14 cellular contexts compared by ENCODE assay signal in the genomic region with DNA sequence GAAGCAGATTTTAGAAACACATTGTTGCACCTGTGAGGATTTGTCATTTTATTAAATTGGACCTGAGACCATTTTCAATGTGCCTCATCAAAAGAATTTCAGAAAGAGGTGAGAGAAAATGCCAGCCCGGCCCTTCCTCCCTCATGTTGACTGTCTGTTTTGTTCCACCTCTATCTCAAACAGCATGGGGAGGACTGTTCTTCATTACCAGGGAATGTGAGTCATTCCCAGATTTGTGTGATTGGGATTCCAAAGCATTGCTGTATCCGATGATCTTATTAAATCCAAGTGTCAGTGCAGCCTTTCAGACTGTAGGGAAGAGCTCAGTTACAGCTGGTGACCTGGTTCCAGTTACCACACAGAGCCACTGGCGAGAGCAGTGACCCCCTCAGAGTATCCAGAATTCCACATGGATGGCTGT. TPM values are rescaled to one million over a fixed set of nuclear protein-coding genes. Genes with fewer than 3 reads are reported as not detected.
DNase-seq lines count a peak whose midpoint lies in the region; ATAC-seq, FAIRE-seq and TF ChIP-seq lines count a peak whose summit lies in the region.
"Had no signal": no experiment of that assay in that cellular context is flagged by ENCODE, and none has a peak within 500 bp of the region (broad histone marks: within the 10 kb centered on the region; RNA-seq: fewer than 3 reads in every experiment).

No MANE protein-coding gene starts in this region.

- no peak overlapping the region for H3K4me3 ChIP-seq in liver (ENCODE audit: low read depth in 1 of 3, low read length in 3 of 3)
- H3K4me3 ChIP-seq in HepG2 (replicated peaks in 1 of 3; ENCODE audit: insufficient read depth in 1 of 3, low read depth in 2 of 3, low read length in 3 of 3): no peak overlapping the region
- no peak overlapping the region for H3K4me3 ChIP-seq in fibroblast of mammary gland (ENCODE audit: control insufficient read depth, low read depth, low read length)
- H3K4me3 ChIP-seq: A549, body of pancreas, Peyer's patch had no signal

- H3K9ac ChIP-seq in liver (ENCODE audit: low read depth in 1 of 2, low read length in 2 of 2) (no peak overlapping the region), HepG2 (ENCODE audit: insufficient read depth, low read depth, low read length) (no peak overlapping the region)

- H3K9me3 Mint-ChIP-seq in nephron: no peaks in the 10 kb centered on the region

- BruUV-seq in HepG2 (replicated peaks; lab: Mats Ljungman, UMichigan): no TSS peak

- no peak overlapping the region for H3K4me2 ChIP-seq in HepG2 (ENCODE audit: low read depth, low read length)
- H3K4me2 ChIP-seq: A549 had no signal

- peak overlapping the region in 2 of 3 experiments; percentile 27 to 58 for H3K4me3 Mint-ChIP-seq in nephron

- H3K36me3 Mint-ChIP-seq in nephron (ENCODE audit: low read depth): peaks cover 19% of the 10 kb centered on the region

- POLR2A ChIA-PET in HepG2 (lab: Yijun Ruan, JAX): no interaction called here

- CTCF ChIA-PET in HepG2 (lab: Yijun Ruan, JAX; ENCODE audit: low intra/inter-chr PET ratio, low total read pairs): no interaction called here

- H3K4me1 Mint-ChIP-seq in nephron: peaks cover 77% of the 10 kb centered on the region

- H3K79me2 ChIP-seq in HepG2 (ENCODE audit: insufficient read depth, low read length): no peaks in the 10 kb centered on the region

- no peak for TF ChIP-seq RAD21 in liver (IDR thresholded peaks at IDR 0.05)
- no peak for TF ChIP-seq RAD21 in HepG2 (CRISPR knock-in tag; IDR thresholded peaks at IDR 0.05)

- TF ChIP-seq CTCF in liver (IDR thresholded peaks at IDR 0.05; ENCODE audit: low read depth, low read length, missing input control) (no peak), HepG2 (CRISPR knock-in tag; IDR thresholded peaks at IDR 0.05) (no peak), fibroblast of mammary gland (conservative IDR thresholded peaks at IDR 0.05; ENCODE audit: control insufficient read depth, insufficient read depth, low read depth, low read length) (no peak), nephron (IDR thresholded peaks at IDR 0.05; ENCODE audit: unreplicated experiment in 3 of 3) (no peak), foreskin keratinocyte (conservative IDR thresholded peaks at IDR 0.05) (no peak)

- H4K20me1 ChIP-seq in HepG2 (ENCODE audit: insufficient read depth, low read length): peaks cover 7% of the 10 kb centered on the region; the same call in 1 of the 2 replicates

- H3K27me3 ChIP-seq in liver (ENCODE audit: control insufficient read depth in 4 of 4, insufficient read depth in 4 of 4, low read length in 3 of 4) (no peaks in the 10 kb centered on the region), HepG2 (ENCODE audit: control insufficient read depth in 1 of 2, insufficient read depth in 2 of 2, low read length in 2 of 2) (no peaks in the 10 kb centered on the region), foreskin keratinocyte (no peaks in the 10 kb centered on the region)
- H3K27me3 ChIP-seq: body of pancreas, Peyer's patch had no signal

- ATAC-seq in HepG2: no peak
- ATAC-seq in GM21825 (IDR thresholded peaks at IDR 0.05; ENCODE audit: unreplicated experiment): no peak
- no peak for ATAC-seq in foreskin keratinocyte
- no peak for ATAC-seq in GM18873 (IDR thresholded peaks at IDR 0.05; ENCODE audit: low FRiP score, unreplicated experiment)
- ATAC-seq: A549, body of pancreas, esophagus mucosa had no signal

- TF ChIP-seq EP300 in HepG2 (IDR thresholded peaks at IDR 0.05; ENCODE audit: low read depth in 2 of 2, low read length in 2 of 2): no peak
- no peak for TF ChIP-seq EP300 in HepG2 (CRISPR knock-in tag; IDR thresholded peaks at IDR 0.05; ENCODE audit: borderline replicate concordance)

- no peak for TF ChIP-seq POLR2A in HepG2 (IDR thresholded peaks at IDR 0.05; ENCODE audit: insufficient read depth in 1 of 2, low read depth in 2 of 2, low read length in 2 of 2)

- H3K36me3 ChIP-seq in liver (ENCODE audit: control insufficient read depth in 4 of 4, insufficient read depth in 3 of 4, low read depth in 1 of 4, low read length in 3 of 4) (no peaks in the 10 kb centered on the region), HepG2 (replicated peaks in 1 of 2; ENCODE audit: control insufficient read depth in 1 of 2, insufficient read depth in 2 of 2, low read length in 2 of 2) (no peaks in the 10 kb centered on the region)
- H3K36me3 ChIP-seq: Peyer's patch had no signal

- intact Hi-C loops in HepG2 (cut with micrococcal nuclease; ENCODE audit: unreplicated experiment): no loop called here

- DNase-seq in HepG2 (ENCODE audit: low spot score) (no peak), fibroblast of mammary gland (ENCODE audit: low read depth) (peak; percentile 90), substantia nigra (lab: John Stamatoyannopoulos, UW) (no peak), foreskin keratinocyte (no peak)
- DNase-seq: body of pancreas, KBM-7, Peyer's patch had no signal

- no peak overlapping the region for H3K27ac ChIP-seq in liver (ENCODE audit: low read depth in 1 of 2, low read length in 2 of 2)
- H3K27ac ChIP-seq in HepG2 (ENCODE audit: extremely low read length, insufficient read depth, low read length): no peak overlapping the region
- H3K27ac ChIP-seq in substantia nigra (ENCODE audit: low read depth, low read length, poor library complexity, severe bottlenecking): no peak overlapping the region
- no peak overlapping the region for H3K27ac ChIP-seq in foreskin keratinocyte
- H3K27ac ChIP-seq: A549, body of pancreas had no signal

- no peak overlapping the region for H2AFZ ChIP-seq in HepG2 (ENCODE audit: low read length)

- H3K27ac Mint-ChIP-seq in nephron: peak overlapping the region; percentile 85 to 89 (median 87)

- H3K27me3 Mint-ChIP-seq in nephron (ENCODE audit: low read depth): peaks cover 3% of the 10 kb centered on the region

- no peak for FAIRE-seq in HepG2 (lab: Jason Lieb, UNC)
- FAIRE-seq: A549 had no signal

- in situ Hi-C loops in HepG2 (cut with HindIII; ENCODE audit: extremely low pct_ligation_motif_present, low pct_unique_long_range_greater_than_20kb): no loop called here

- H3K4me1 ChIP-seq in liver (ENCODE audit: control insufficient read depth in 4 of 4, insufficient read depth in 4 of 4, low read length in 3 of 4) (peaks cover 0 to 28% (median 17%) of the 10 kb centered on the region in 4 donors), HepG2 (ENCODE audit: insufficient read depth, low read length) (peaks cover 60% of the 10 kb centered on the region), foreskin keratinocyte (no peaks in the 10 kb centered on the region)
- H3K4me1 ChIP-seq: A549 had no signal

- no peaks in the 10 kb centered on the region for H3K9me3 ChIP-seq in liver (ENCODE audit: control insufficient read depth in 4 of 4, low read length in 3 of 4)
- H3K9me3 ChIP-seq in HepG2 (ENCODE audit: low read length): no peaks in the 10 kb centered on the region
- H3K9me3 ChIP-seq: A549, body of pancreas, Peyer's patch had no signal

- 73% methylated on average over 3 of the region's 3 CpGs for WGBS in liver
- 91% methylated on average over 3 of the region's 3 CpGs for WGBS in HepG2 (ENCODE audit: low lambda C conversion rate)

RNA-seq across cellular contexts. Expression of a gene that starts 20.7 kb away (rescaled TPM):
- total RNA-seq in liver: 10 to 100 TPM in 1 of 2 donors, 1 to 10 TPM in 1; 5.4 to 22.6 TPM
- polyA plus RNA-seq in liver: 1 to 10 TPM; 1.2 to 2.2 TPM
- total RNA-seq in HepG2 (2016; rRNA removed; fragmentation: Illumina TruSeq; extraction: Trizol): 10.2 and 13.8 TPM in 2 replicates
- 1.6 and 2.8 TPM in 2 replicates for total RNA-seq in HepG2 (2016; cell fraction: cytosol; rRNA removed; fragmentation: Illumina TruSeq; extraction: Trizol; ENCODE audit: low read depth)
- 8.1 and 13.9 TPM in 2 replicates for total RNA-seq in HepG2 (2016; cell fraction: insoluble cytoplasmic fraction; rRNA removed; fragmentation: Illumina TruSeq; extraction: Trizol)
- total RNA-seq in HepG2 (2016; cell fraction: membrane; rRNA removed; fragmentation: Illumina TruSeq; extraction: Trizol): 6.5 and 7.3 TPM in 2 replicates
- total RNA-seq in HepG2 (2016; cell fraction: nucleus; rRNA removed; fragmentation: Illumina TruSeq; extraction: Trizol): 10.2 and 12.6 TPM in 2 replicates
- polyA plus RNA-seq in HepG2 (2011; rRNA removed): 8.9 and 9.8 TPM in 2 replicates
- polyA plus RNA-seq in HepG2 (2011; cell fraction: cytosol; rRNA removed): 8.5 and 10.8 TPM in 2 replicates
- polyA plus RNA-seq in HepG2 (2011; cell fraction: nucleus; rRNA removed): 5.2 and 6.3 TPM in 2 replicates
- 5.6 and 7.9 TPM in 2 replicates for polyA plus RNA-seq in HepG2 (2012)
- polyA plus RNA-seq in HepG2 (2016; cell fraction: cytosol; fragmentation: Illumina TruSeq; extraction: Trizol; ENCODE audit: low read depth): 1.5 TPM in 2 replicates
- polyA plus RNA-seq in HepG2 (2016; cell fraction: insoluble cytoplasmic fraction; fragmentation: Illumina TruSeq; extraction: Trizol; ENCODE audit: low read depth): 9.5 and 11.0 TPM in 2 replicates
- 4.1 and 5.6 TPM in 2 replicates for polyA plus RNA-seq in HepG2 (2016; cell fraction: membrane; fragmentation: Illumina TruSeq; extraction: Trizol; ENCODE audit: low read depth)
- polyA plus RNA-seq in HepG2 (2016; cell fraction: nucleus; fragmentation: Illumina TruSeq; extraction: Trizol; ENCODE audit: insufficient read depth, low read depth): 20.4 and 21.5 TPM in 2 replicates
- polyA minus RNA-seq in HepG2 (2011; rRNA and poly(A)+ RNA removed; ENCODE audit: low replicate concordance): 1.5 and 13.8 TPM in 2 replicates
- polyA minus RNA-seq in HepG2 (2011; cell fraction: cytosol; rRNA and poly(A)+ RNA removed): 5.3 and 6.3 TPM in 2 replicates
- 1.8 and 2.7 TPM in 2 replicates for polyA minus RNA-seq in HepG2 (2011; cell fraction: nucleus; rRNA and poly(A)+ RNA removed)
- total RNA-seq in foreskin keratinocyte: 19.3 and 24.0 TPM in 2 replicates
- 8.1 and 10.6 TPM in 2 replicates for polyA plus RNA-seq in foreskin keratinocyte

RNA-seq across cellular contexts. Expression of a gene that starts 31.9 kb away (rescaled TPM):
- total RNA-seq in liver (under 1 TPM in 1 of 2 donors, not detected in 1; 0.14 TPM), HepG2 (2016; rRNA removed; fragmentation: Illumina TruSeq; extraction: Trizol) (not detected in 2 replicates), foreskin keratinocyte (not detected in 2 replicates)
- polyA plus RNA-seq in liver (not detected), HepG2 (2011; rRNA removed) (not detected in 2 replicates), foreskin keratinocyte (not detected in 2 replicates)
- not detected in 2 replicates for total RNA-seq in HepG2 (2016; cell fraction: cytosol; rRNA removed; fragmentation: Illumina TruSeq; extraction: Trizol; ENCODE audit: low read depth)
- total RNA-seq in HepG2 (2016; cell fraction: insoluble cytoplasmic fraction; rRNA removed; fragmentation: Illumina TruSeq; extraction: Trizol): 0.19 TPM in 1 of 2 replicates, not detected in the other
- not detected in 2 replicates for total RNA-seq in HepG2 (2016; cell fraction: membrane; rRNA removed; fragmentation: Illumina TruSeq; extraction: Trizol)
- total RNA-seq in HepG2 (2016; cell fraction: nucleus; rRNA removed; fragmentation: Illumina TruSeq; extraction: Trizol): not detected in 2 replicates
- not detected in 2 replicates for polyA plus RNA-seq in HepG2 (2011; cell fraction: cytosol; rRNA removed)
- polyA plus RNA-seq in HepG2 (2011; cell fraction: nucleus; rRNA removed): not detected in 2 replicates
- not detected in 2 replicates for polyA plus RNA-seq in HepG2 (2012)
- 0.25 TPM in 1 of 2 replicates, not detected in the other for polyA plus RNA-seq in HepG2 (2016; cell fraction: cytosol; fragmentation: Illumina TruSeq; extraction: Trizol; ENCODE audit: low read depth)
- polyA plus RNA-seq in HepG2 (2016; cell fraction: insoluble cytoplasmic fraction; fragmentation: Illumina TruSeq; extraction: Trizol; ENCODE audit: low read depth): not detected in 2 replicates
- not detected in 2 replicates for polyA plus RNA-seq in HepG2 (2016; cell fraction: membrane; fragmentation: Illumina TruSeq; extraction: Trizol; ENCODE audit: low read depth)
- not detected in 2 replicates for polyA plus RNA-seq in HepG2 (2016; cell fraction: nucleus; fragmentation: Illumina TruSeq; extraction: Trizol; ENCODE audit: insufficient read depth, low read depth)
- not detected in 2 replicates for polyA minus RNA-seq in HepG2 (2011; rRNA and poly(A)+ RNA removed; ENCODE audit: low replicate concordance)
- polyA minus RNA-seq in HepG2 (2011; cell fraction: cytosol; rRNA and poly(A)+ RNA removed): not detected in 2 replicates
- polyA minus RNA-seq in HepG2 (2011; cell fraction: nucleus; rRNA and poly(A)+ RNA removed): not detected in 2 replicates
- total RNA-seq: body of pancreas, esophagus mucosa, lung microvascular endothelial cell, Peyer's patch had no signal
- polyA plus RNA-seq: A549 had no signal
